1 cellular context compared by ENCODE assay signal in the genomic region with DNA sequence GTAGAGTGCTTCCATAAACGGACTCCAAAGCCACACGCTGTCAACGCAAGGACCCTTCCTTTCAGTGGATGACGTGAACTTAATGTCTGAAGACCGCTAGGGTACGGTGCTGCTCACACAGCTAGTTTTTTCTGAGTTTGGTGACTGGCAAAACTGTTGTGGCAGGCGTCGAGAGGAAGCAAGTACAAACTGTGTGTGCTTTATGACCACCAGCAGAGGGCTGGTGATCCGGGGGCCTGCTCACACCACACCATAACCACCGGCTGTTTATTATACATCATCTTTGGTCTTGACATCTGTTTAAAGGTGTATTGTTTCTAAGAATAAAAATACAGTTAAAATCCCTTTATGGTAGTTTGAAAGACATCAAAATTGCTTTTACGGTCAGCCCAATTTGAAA.
TF ChIP-seq lines count a peak whose summit lies in the region.

No MANE protein-coding gene starts in this region.

TF ChIP-seq in HepG2, 621 proteins besides CTCF, POLR2A, EP300 and RAD21:
- TF ChIP-seq ZNF143 (CRISPR knock-in tag; IDR thresholded peaks at IDR 0.05) (no peak), MED8 (CRISPR knock-in tag; IDR thresholded peaks at IDR 0.05; ENCODE audit: insufficient replicate concordance) (no peak), JUN (CRISPR knock-in tag; IDR thresholded peaks at IDR 0.05) (no peak), AKAP8 (CRISPR knock-in tag; IDR thresholded peaks at IDR 0.05) (no peak), ZBTB3 (CRISPR knock-in tag; IDR thresholded peaks at IDR 0.05; ENCODE audit: borderline replicate concordance, low read depth) (no peak), IKZF4 (CRISPR knock-in tag; IDR thresholded peaks at IDR 0.05; ENCODE audit: borderline replicate concordance, low read depth, not compliant biosample characterization) (no peak), FOSL1 (CRISPR knock-in tag; IDR thresholded peaks at IDR 0.05; ENCODE audit: borderline replicate concordance) (no peak), U2AF1 (optimal IDR thresholded peaks at IDR 0.05; ENCODE audit: low read depth, low read length) (no peak), ZNF256 (CRISPR knock-in tag; conservative IDR thresholded peaks at IDR 0.05) (no peak), SNAI1 (CRISPR knock-in tag; IDR thresholded peaks at IDR 0.05; ENCODE audit: borderline replicate concordance) (no peak), BORCS8-MEF2B (CRISPR knock-in tag; IDR thresholded peaks at IDR 0.05) (no peak), ZNF160 (CRISPR knock-in tag; IDR thresholded peaks at IDR 0.05) (no peak)
- TF ChIP-seq, protein P1, sequence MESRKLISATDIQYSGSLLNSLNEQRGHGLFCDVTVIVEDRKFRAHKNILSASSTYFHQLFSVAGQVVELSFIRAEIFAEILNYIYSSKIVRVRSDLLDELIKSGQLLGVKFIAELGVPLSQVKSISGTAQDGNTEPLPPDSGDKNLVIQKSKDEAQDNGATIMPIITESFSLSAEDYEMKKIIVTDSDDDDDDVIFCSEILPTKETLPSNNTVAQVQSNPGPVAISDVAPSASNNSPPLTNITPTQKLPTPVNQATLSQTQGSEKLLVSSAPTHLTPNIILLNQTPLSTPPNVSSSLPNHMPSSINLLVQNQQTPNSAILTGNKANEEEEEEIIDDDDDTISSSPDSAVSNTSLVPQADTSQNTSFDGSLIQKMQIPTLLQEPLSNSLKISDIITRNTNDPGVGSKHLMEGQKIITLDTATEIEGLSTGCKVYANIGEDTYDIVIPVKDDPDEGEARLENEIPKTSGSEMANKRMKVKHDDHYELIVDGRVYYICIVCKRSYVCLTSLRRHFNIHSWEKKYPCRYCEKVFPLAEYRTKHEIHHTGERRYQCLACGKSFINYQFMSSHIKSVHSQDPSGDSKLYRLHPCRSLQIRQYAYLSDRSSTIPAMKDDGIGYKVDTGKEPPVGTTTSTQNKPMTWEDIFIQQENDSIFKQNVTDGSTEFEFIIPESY (CRISPR knock-in tag; IDR thresholded peaks at IDR 0.05), result no peak
- TF ChIP-seq, protein P2, sequence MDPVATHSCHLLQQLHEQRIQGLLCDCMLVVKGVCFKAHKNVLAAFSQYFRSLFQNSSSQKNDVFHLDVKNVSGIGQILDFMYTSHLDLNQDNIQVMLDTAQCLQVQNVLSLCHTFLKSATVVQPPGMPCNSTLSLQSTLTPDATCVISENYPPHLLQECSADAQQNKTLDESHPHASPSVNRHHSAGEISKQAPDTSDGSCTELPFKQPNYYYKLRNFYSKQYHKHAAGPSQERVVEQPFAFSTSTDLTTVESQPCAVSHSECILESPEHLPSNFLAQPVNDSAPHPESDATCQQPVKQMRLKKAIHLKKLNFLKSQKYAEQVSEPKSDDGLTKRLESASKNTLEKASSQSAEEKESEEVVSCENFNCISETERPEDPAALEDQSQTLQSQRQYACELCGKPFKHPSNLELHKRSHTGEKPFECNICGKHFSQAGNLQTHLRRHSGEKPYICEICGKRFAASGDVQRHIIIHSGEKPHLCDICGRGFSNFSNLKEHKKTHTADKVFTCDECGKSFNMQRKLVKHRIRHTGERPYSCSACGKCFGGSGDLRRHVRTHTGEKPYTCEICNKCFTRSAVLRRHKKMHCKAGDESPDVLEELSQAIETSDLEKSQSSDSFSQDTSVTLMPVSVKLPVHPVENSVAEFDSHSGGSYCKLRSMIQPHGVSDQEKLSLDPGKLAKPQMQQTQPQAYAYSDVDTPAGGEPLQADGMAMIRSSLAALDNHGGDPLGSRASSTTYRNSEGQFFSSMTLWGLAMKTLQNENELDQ (CRISPR knock-in tag; IDR thresholded peaks at IDR 0.05; ENCODE audit: borderline replicate concordance), result no peak
- TF ChIP-seq, protein P3, sequence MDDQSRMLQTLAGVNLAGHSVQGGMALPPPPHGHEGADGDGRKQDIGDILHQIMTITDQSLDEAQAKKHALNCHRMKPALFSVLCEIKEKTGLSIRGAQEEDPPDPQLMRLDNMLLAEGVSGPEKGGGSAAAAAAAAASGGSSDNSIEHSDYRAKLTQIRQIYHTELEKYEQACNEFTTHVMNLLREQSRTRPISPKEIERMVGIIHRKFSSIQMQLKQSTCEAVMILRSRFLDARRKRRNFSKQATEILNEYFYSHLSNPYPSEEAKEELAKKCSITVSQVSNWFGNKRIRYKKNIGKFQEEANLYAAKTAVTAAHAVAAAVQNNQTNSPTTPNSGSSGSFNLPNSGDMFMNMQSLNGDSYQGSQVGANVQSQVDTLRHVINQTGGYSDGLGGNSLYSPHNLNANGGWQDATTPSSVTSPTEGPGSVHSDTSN (CRISPR knock-in tag; IDR thresholded peaks at IDR 0.05; ENCODE audit: borderline replicate concordance), result no peak
